ENCODE assay signal across 1 cellular context in the genomic region with DNA sequence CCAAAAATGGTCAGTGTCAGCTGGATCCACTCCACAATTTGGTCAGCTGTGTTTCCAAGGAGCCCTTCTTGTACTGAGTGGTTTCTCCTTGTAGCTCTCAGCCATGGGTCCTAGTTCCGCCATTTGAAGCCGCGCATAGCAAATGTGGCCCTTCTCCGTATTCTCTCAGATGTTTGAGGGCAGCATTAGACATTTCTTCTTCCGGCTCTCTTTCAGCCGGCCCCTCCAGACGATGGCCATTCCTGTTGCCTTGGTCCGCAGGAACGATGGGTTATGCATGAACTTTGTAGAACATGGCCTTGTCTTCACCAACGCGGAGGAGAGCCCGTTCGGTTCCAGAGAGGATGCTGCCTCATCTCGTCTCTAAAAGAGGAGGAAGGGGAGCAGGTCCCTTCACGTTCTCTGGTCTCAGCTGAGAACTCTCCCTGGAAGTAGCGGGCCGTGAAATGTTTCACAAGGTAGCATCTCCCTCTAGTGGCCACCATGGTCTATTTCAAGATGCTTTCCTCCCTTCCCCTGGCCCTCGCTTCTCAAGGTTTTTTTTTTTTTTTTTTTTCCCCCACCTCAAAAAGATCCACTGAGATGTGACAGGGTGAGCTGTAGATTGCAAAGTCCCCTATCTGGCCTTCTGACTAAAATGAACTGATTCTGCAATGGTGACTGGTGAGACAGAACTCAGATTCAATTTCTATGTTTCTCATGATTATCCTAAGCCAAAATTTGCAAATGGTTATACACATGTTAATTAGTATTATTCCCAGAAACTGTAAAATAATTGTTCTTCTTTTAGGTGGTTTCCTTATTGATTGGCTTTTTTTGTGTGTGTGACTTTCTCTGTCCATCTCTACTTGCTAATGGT.
TF ChIP-seq lines count a peak whose summit lies in the region.

No MANE protein-coding gene starts in this region.

TF ChIP-seq in HepG2, 621 proteins besides CTCF, POLR2A, EP300 and RAD21 (continued from another document and continues in another):
- TF ChIP-seq PRDM15 (CRISPR knock-in tag; IDR thresholded peaks at IDR 0.05) = no peak
- TF ChIP-seq ZBTB7A (CRISPR knock-in tag; IDR thresholded peaks at IDR 0.05) = no peak
- no peak for TF ChIP-seq RELA (CRISPR knock-in tag; IDR thresholded peaks at IDR 0.05)
- no peak for TF ChIP-seq ZSCAN25 (CRISPR knock-in tag; IDR thresholded peaks at IDR 0.05)
- TF ChIP-seq ZFP62 (CRISPR knock-in tag; IDR thresholded peaks at IDR 0.05) = no peak
- no peak for TF ChIP-seq CAMTA2 (CRISPR knock-in tag; IDR thresholded peaks at IDR 0.05; ENCODE audit: borderline replicate concordance)
- no peak for TF ChIP-seq BHLHE40 (IDR thresholded peaks at IDR 0.05; ENCODE audit: low read length)
- TF ChIP-seq, protein P1, sequence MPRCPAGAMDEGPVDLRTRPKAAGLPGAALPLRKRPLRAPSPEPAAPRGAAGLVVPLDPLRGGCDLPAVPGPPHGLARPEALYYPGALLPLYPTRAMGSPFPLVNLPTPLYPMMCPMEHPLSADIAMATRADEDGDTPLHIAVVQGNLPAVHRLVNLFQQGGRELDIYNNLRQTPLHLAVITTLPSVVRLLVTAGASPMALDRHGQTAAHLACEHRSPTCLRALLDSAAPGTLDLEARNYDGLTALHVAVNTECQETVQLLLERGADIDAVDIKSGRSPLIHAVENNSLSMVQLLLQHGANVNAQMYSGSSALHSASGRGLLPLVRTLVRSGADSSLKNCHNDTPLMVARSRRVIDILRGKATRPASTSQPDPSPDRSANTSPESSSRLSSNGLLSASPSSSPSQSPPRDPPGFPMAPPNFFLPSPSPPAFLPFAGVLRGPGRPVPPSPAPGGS (CRISPR knock-in tag; IDR thresholded peaks at IDR 0.05) = no peak
- TF ChIP-seq FOXK2 (IDR thresholded peaks at IDR 0.05) = no peak
- TF ChIP-seq, protein P2, sequence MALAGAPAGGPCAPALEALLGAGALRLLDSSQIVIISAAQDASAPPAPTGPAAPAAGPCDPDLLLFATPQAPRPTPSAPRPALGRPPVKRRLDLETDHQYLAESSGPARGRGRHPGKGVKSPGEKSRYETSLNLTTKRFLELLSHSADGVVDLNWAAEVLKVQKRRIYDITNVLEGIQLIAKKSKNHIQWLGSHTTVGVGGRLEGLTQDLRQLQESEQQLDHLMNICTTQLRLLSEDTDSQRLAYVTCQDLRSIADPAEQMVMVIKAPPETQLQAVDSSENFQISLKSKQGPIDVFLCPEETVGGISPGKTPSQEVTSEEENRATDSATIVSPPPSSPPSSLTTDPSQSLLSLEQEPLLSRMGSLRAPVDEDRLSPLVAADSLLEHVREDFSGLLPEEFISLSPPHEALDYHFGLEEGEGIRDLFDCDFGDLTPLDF (CRISPR knock-in tag; IDR thresholded peaks at IDR 0.05) = no peak
- no peak for TF ChIP-seq MIXL1 (CRISPR knock-in tag; IDR thresholded peaks at IDR 0.05)
- no peak for TF ChIP-seq ZNF883 (CRISPR knock-in tag; IDR thresholded peaks at IDR 0.05; ENCODE audit: not compliant biosample characterization)
- no peak for TF ChIP-seq NFYB (CRISPR knock-in tag; IDR thresholded peaks at IDR 0.05)
- no peak for TF ChIP-seq ZNF724P (CRISPR knock-in tag; IDR thresholded peaks at IDR 0.05; ENCODE audit: borderline replicate concordance)
- no peak for TF ChIP-seq MATR3 (CRISPR knock-in tag; IDR thresholded peaks at IDR 0.05)
- TF ChIP-seq ATF1 (CRISPR knock-in tag; IDR thresholded peaks at IDR 0.05) = no peak
- no peak for TF ChIP-seq MEIS2 (CRISPR knock-in tag; IDR thresholded peaks at IDR 0.05)
- TF ChIP-seq, protein P3, sequence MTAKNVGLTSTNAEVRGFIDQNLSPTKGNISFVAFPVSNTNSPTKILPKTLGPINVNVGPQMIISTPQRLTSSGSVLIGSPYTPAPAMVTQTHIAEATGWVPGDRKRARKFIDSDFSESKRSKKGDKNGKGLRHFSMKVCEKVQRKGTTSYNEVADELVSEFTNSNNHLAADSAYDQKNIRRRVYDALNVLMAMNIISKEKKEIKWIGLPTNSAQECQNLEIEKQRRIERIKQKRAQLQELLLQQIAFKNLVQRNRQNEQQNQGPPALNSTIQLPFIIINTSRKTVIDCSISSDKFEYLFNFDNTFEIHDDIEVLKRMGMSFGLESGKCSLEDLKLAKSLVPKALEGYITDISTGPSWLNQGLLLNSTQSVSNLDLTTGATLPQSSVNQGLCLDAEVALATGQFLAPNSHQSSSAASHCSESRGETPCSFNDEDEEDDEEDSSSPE (CRISPR knock-in tag; IDR thresholded peaks at IDR 0.05) = no peak
- TF ChIP-seq, protein P4, sequence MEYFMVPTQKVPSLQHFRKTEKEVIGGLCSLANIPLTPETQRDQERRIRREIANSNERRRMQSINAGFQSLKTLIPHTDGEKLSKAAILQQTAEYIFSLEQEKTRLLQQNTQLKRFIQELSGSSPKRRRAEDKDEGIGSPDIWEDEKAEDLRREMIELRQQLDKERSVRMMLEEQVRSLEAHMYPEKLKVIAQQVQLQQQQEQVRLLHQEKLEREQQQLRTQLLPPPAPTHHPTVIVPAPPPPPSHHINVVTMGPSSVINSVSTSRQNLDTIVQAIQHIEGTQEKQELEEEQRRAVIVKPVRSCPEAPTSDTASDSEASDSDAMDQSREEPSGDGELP (IDR thresholded peaks at IDR 0.05; ENCODE audit: borderline replicate concordance, low read depth) = peak; percentile 19; the same call in 1 of the 2 replicates
- TF ChIP-seq THYN1 (CRISPR knock-in tag; IDR thresholded peaks at IDR 0.05; ENCODE audit: borderline replicate concordance, low read depth) = no peak
- no peak for TF ChIP-seq ZNF550 (CRISPR knock-in tag; IDR thresholded peaks at IDR 0.05; ENCODE audit: borderline replicate concordance)
- no peak for TF ChIP-seq RNF2 (conservative IDR thresholded peaks at IDR 0.05; ENCODE audit: low read depth)
- TF ChIP-seq, protein P5, sequence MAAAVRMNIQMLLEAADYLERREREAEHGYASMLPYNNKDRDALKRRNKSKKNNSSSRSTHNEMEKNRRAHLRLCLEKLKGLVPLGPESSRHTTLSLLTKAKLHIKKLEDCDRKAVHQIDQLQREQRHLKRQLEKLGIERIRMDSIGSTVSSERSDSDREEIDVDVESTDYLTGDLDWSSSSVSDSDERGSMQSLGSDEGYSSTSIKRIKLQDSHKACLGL (CRISPR knock-in tag; IDR thresholded peaks at IDR 0.05) = no peak
- peak; percentile 41; the same call in 1 of the 2 replicates for TF ChIP-seq PHF21A (CRISPR knock-in tag; IDR thresholded peaks at IDR 0.05)
- TF ChIP-seq JDP2 (CRISPR knock-in tag; IDR thresholded peaks at IDR 0.05; ENCODE audit: borderline replicate concordance) = no peak
- no peak for TF ChIP-seq NFE2 (CRISPR knock-in tag; IDR thresholded peaks at IDR 0.05)
- no peak for TF ChIP-seq KLF9 (CRISPR knock-in tag; IDR thresholded peaks at IDR 0.05; ENCODE audit: low read depth)
- TF ChIP-seq, protein P6, sequence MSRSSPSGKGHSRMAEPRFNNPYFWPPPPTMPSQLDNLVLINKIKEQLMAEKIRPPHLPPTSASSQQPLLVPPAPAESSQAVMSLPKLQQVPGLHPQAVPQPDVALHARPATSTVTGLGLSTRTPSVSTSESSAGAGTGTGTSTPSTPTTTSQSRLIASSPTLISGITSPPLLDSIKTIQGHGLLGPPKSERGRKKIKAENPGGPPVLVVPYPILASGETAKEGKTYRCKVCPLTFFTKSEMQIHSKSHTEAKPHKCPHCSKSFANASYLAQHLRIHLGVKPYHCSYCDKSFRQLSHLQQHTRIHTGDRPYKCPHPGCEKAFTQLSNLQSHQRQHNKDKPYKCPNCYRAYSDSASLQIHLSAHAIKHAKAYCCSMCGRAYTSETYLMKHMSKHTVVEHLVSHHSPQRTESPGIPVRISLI (CRISPR knock-in tag; IDR thresholded peaks at IDR 0.05; ENCODE audit: borderline replicate concordance) = peak; percentile 67; the same call in 1 of the 2 replicates
- no peak for TF ChIP-seq ZGPAT (CRISPR knock-in tag; IDR thresholded peaks at IDR 0.05)
- TF ChIP-seq ATF5 (CRISPR knock-in tag; IDR thresholded peaks at IDR 0.05; ENCODE audit: low read depth) = no peak
- TF ChIP-seq EED (CRISPR knock-in tag; IDR thresholded peaks at IDR 0.05) = no peak
- TF ChIP-seq, protein P7, sequence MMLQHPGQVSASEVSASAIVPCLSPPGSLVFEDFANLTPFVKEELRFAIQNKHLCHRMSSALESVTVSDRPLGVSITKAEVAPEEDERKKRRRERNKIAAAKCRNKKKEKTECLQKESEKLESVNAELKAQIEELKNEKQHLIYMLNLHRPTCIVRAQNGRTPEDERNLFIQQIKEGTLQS (CRISPR knock-in tag; IDR thresholded peaks at IDR 0.05) = no peak
- TF ChIP-seq HMGXB4 (CRISPR knock-in tag; IDR thresholded peaks at IDR 0.05; ENCODE audit: borderline replicate concordance in 1 of 2, low read depth in 1 of 2) = peak; percentile 35 to 52; a peak in 1 of 4 replicates
- no peak for TF ChIP-seq TFE3 (CRISPR knock-in tag; IDR thresholded peaks at IDR 0.05)
- TF ChIP-seq, protein P8, sequence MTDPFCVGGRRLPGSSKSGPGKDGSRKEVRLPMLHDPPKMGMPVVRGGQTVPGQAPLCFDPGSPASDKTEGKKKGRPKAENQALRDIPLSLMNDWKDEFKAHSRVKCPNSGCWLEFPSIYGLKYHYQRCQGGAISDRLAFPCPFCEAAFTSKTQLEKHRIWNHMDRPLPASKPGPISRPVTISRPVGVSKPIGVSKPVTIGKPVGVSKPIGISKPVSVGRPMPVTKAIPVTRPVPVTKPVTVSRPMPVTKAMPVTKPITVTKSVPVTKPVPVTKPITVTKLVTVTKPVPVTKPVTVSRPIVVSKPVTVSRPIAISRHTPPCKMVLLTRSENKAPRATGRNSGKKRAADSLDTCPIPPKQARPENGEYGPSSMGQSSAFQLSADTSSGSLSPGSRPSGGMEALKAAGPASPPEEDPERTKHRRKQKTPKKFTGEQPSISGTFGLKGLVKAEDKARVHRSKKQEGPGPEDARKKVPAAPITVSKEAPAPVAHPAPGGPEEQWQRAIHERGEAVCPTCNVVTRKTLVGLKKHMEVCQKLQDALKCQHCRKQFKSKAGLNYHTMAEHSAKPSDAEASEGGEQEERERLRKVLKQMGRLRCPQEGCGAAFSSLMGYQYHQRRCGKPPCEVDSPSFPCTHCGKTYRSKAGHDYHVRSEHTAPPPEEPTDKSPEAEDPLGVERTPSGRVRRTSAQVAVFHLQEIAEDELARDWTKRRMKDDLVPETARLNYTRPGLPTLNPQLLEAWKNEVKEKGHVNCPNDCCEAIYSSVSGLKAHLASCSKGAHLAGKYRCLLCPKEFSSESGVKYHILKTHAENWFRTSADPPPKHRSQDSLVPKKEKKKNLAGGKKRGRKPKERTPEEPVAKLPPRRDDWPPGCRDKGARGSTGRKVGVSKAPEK (CRISPR knock-in tag; IDR thresholded peaks at IDR 0.05; ENCODE audit: borderline replicate concordance) = no peak
- TF ChIP-seq ZNF484 (CRISPR knock-in tag; IDR thresholded peaks at IDR 0.05; ENCODE audit: borderline replicate concordance, low read depth) = no peak
